Comparison of ENCODE assay signal across 1 cellular context in genomic region chr19:34502582-34503545, GRCh38.
A peak's percentile ranks its signal among the peaks of the same experiment; 100 is the strongest.
TF ChIP-seq lines count a peak whose summit lies in the region.

No MANE protein-coding gene starts in this region.

TF ChIP-seq in HepG2, 621 proteins besides CTCF, POLR2A, EP300 and RAD21 (continued from another document):
- 0 out of 2 replicates have a peak, but pooled peaks have one; percentile 3 for TF ChIP-seq SSRP1 (CRISPR knock-in tag; IDR thresholded peaks at IDR 0.05)
- peak; percentile 64; the same call in 1 of the 2 replicates for TF ChIP-seq TFAP4 (IDR thresholded peaks at IDR 0.05; ENCODE audit: borderline replicate concordance, low read depth)
- peak; percentile 70 for TF ChIP-seq FOSL2 (CRISPR knock-in tag; IDR thresholded peaks at IDR 0.05)
